In the genomic region with DNA sequence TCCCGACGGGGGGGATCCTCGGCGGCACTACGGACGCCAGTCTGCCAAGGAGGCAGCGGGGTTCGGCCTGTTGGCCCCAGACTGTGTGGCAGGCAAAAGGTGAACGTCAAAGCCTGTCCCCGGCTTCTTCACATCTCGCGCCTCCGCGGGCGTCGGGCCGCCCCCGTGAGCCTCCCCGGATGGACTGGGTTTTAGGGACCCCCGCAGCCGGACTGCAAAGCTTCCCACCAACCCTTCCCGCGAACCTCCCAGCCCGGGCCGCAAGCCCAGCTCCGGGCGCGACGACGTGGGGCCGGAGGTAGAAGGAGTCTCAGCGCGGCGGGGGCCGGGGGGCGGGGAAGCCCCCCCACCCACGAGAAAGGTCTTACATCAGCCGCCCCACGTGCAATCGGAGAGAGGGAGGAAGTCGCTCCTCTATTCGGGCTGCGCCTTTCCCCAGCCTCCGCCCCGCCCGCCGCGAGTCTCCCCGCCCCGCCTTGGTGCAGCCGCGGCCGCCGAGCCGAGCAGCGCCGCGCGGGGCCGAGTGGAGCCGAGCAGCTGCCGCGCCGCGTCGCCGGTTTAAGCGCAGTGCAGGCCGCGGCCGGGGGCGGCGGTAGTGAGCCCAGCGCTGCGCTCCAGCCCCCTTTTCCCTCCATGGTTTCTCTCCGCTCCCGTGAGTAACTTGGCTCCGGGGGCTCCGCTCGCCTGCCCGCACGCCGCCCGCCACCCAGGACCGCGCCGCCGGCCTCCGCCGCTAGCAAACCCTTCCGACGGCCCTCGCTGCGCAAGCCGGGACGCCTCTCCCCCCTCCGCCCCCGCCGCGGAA, we compare ENCODE assay signal across 8 cellular contexts. TPM values are rescaled to one million over a fixed set of nuclear protein-coding genes. Genes with fewer than 3 reads are reported as not detected.
DNase-seq lines count a peak whose midpoint lies in the region; ATAC-seq and TF ChIP-seq lines count a peak whose summit lies in the region.

A gene (plus strand): TSS at position 623 of the 805 bp plus-strand sequence. CDS start 215 bp downstream, outside the sequence.

- H3K4me3 ChIP-seq in BE2C (ENCODE audit: low read depth, low read length) (peak within 1 kb of the TSS; percentile 75), colonic mucosa (peak within 1 kb of the TSS; percentile 82)

- DNase-seq in BE2C = peak; percentile 95
- DNase-seq in NCI-H524 (lab: John Stamatoyannopoulos, UW) = peak; percentile 80 to 90
- peak; percentile 97 for DNase-seq in activated CD4-positive, alpha-beta T cell treated with anti-CD3 and anti-CD28 coated beads for 48 hours
- DNase-seq in colonic mucosa = peak; percentile 90
- peak; percentile 97 for DNase-seq in left kidney (ENCODE audit: low read depth, low spot score)
- peak; percentile 96 for DNase-seq in stimulated activated CD4-positive, alpha-beta T cell treated with anti-CD3 and anti-CD28 coated beads, Interleukin-1b, Interleukin-23, amount 100 ng/mL, for 48 hours

- H3K36me3 ChIP-seq in BE2C (peaks cover 27% of the 10 kb centered on the region), colonic mucosa (no peaks in the 10 kb centered on the region)

- TF ChIP-seq CTCF in BE2C (IDR thresholded peaks at IDR 0.05; ENCODE audit: low read depth, low read length) = peak; percentile 61
- peak; percentile 64 for TF ChIP-seq CTCF in colonic mucosa (IDR thresholded peaks at IDR 0.05)

- no peaks in the 10 kb centered on the region for H3K27me3 ChIP-seq in BE2C
- H3K27me3 ChIP-seq in colonic mucosa = no peaks in the 10 kb centered on the region

- ATAC-seq in GM19043 (IDR thresholded peaks at IDR 0.05; ENCODE audit: low read depth, unreplicated experiment) (peak; percentile 71), HG03354 (IDR thresholded peaks at IDR 0.05; ENCODE audit: poor library complexity, severe bottlenecking, unreplicated experiment) (peak; percentile 73)

- intact Hi-C loops in colonic mucosa (cut with DNase I) = no loop called here

- H3K27ac ChIP-seq in colonic mucosa = peak within 1 kb of the TSS; percentile 97

- H3K9me3 ChIP-seq in BE2C = no peaks in the 10 kb centered on the region
- H3K9me3 ChIP-seq in colonic mucosa = no peaks in the 10 kb centered on the region

- H3K4me1 ChIP-seq in BE2C (peaks cover 12% of the 10 kb centered on the region; the same call in 1 of the 2 replicates), colonic mucosa (peaks cover 5% of the 10 kb centered on the region)

- H3K9ac ChIP-seq in colonic mucosa (ENCODE audit: low read depth in 2 of 2, low read length in 2 of 2) = peak within 1 kb of the TSS; percentile 86 to 97

RNA-seq across cellular contexts. Expression of the gene that starts here (rescaled TPM):
- polyA plus RNA-seq in BE2C (2012; ENCODE audit: insufficient read depth, insufficient read length, low read depth) = 238 TPM
- 100 to 1,000 TPM; 133 to 183 TPM for total RNA-seq in colonic mucosa

Comparison
In these comparisons a context has a peak if more than half of its experiments do, and no peak if none do; other contexts are left out.
1. Peak in every context shown above with its lines: DNase-seq, ATAC-seq, H3K4me3 ChIP-seq and H3K27ac ChIP-seq.